Comparison of ENCODE assay signal across 8 cellular contexts in the genomic region with DNA sequence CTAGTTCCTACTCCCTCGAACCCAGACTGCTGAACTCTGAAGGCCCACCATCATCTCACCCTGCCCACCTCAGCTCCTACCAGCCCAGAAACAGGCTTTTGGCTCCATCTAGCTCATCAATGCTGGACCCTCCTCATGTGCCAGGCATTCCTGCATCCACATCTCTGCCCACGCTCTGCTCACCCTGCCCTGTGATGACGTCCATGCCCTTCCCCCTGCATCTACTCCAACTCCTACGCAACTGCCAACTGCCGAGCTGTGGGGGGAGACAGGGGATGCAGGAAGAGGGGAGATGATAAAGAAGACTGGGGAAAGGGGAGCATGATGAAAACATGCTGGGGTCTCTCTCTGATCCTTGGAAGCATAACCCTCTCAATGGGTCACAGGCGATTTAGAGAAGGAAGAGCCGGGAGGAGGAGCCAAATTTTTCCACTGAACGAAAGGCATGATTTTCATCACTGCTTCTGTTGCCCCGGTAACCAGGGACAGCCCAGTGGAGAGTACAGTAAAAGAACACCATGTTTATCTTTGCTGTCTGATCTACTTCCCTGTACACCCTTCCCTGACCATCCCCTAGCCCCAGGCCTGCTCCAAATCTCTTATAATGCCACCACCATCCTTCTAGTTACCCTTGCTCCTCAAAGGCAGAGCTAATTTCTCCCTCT. TPM values are rescaled to one million over a fixed set of nuclear protein-coding genes. Genes with fewer than 3 reads are reported as not detected.
DNase-seq lines count a peak whose midpoint lies in the region; ATAC-seq and TF ChIP-seq lines count a peak whose summit lies in the region.

No MANE protein-coding gene starts in this region.

- H3K4me1 Mint-ChIP-seq in activated naive CD8-positive, alpha-beta T cell treated with anti-CD3 and anti-CD28 coated beads, Interleukin-2, amount 10 ng/mL, durations not matched to agents 7 days and 5 days, result peaks cover 69% of the 10 kb centered on the region
- H3K4me1 Mint-ChIP-seq in stimulated activated effector memory CD8-positive, alpha-beta T cell treated with anti-CD3 and anti-CD28 coated beads, Interleukin-12 subunit alpha, Interleukin-12 subunit beta, amount 100 ng/mL, for 72 hours, result peaks cover 83% of the 10 kb centered on the region
- H3K4me1 Mint-ChIP-seq in progenitor cell of endocrine pancreas (ENCODE audit: low read depth), result peaks cover 6% of the 10 kb centered on the region

- H3K27ac Mint-ChIP-seq in activated naive CD8-positive, alpha-beta T cell treated with anti-CD3 and anti-CD28 coated beads, Interleukin-2, amount 10 ng/mL, durations not matched to agents 7 days and 5 days, result peak overlapping the region; percentile 94
- H3K27ac Mint-ChIP-seq in stimulated activated effector memory CD8-positive, alpha-beta T cell treated with anti-CD3 and anti-CD28 coated beads, Interleukin-12 subunit alpha, Interleukin-12 subunit beta, amount 100 ng/mL, for 72 hours, result peak overlapping the region; percentile 82
- no peak overlapping the region for H3K27ac Mint-ChIP-seq in progenitor cell of endocrine pancreas

- DNase-seq in M059J (ENCODE audit: low read depth), result peak; percentile 15
- no peak for DNase-seq in activated naive CD8-positive, alpha-beta T cell treated with anti-CD3 and anti-CD28 coated beads, Interleukin-2, amount 10 ng/mL, durations not matched to agents 7 days and 5 days
- peak in 27 of 51 donors; percentile 14 to 86 (median 44) for DNase-seq in hypothalamus (lab: John Stamatoyannopoulos, UW)
- DNase-seq in stimulated activated effector memory CD8-positive, alpha-beta T cell treated with anti-CD3 and anti-CD28 coated beads, Interleukin-12 subunit alpha, Interleukin-12 subunit beta, amount 100 ng/mL, for 72 hours (ENCODE audit: low spot score in 2 of 2), result no peak
- DNase-seq in H4 (ENCODE audit: low spot score), result no peak
- no peak for DNase-seq in progenitor cell of endocrine pancreas (ENCODE audit: low spot score, unreplicated experiment)
- no peak for DNase-seq in NCI-H2107 (lab: John Stamatoyannopoulos, UW)

- TF ChIP-seq CTCF in progenitor cell of endocrine pancreas (IDR thresholded peaks at IDR 0.05; ENCODE audit: unreplicated experiment), result no peak

- peak overlapping the region; percentile 95 for H3K4me3 Mint-ChIP-seq in activated naive CD8-positive, alpha-beta T cell treated with anti-CD3 and anti-CD28 coated beads, Interleukin-2, amount 10 ng/mL, durations not matched to agents 7 days and 5 days
- H3K4me3 Mint-ChIP-seq in stimulated activated effector memory CD8-positive, alpha-beta T cell treated with anti-CD3 and anti-CD28 coated beads, Interleukin-12 subunit alpha, Interleukin-12 subunit beta, amount 100 ng/mL, for 72 hours, result peak overlapping the region; percentile 89
- no peak overlapping the region for H3K4me3 Mint-ChIP-seq in progenitor cell of endocrine pancreas (ENCODE audit: low read depth)

- peaks cover 29% of the 10 kb centered on the region for H3K36me3 Mint-ChIP-seq in activated naive CD8-positive, alpha-beta T cell treated with anti-CD3 and anti-CD28 coated beads, Interleukin-2, amount 10 ng/mL, durations not matched to agents 7 days and 5 days
- H3K36me3 Mint-ChIP-seq in stimulated activated effector memory CD8-positive, alpha-beta T cell treated with anti-CD3 and anti-CD28 coated beads, Interleukin-12 subunit alpha, Interleukin-12 subunit beta, amount 100 ng/mL, for 72 hours, result peaks cover 35% of the 10 kb centered on the region
- H3K36me3 Mint-ChIP-seq in progenitor cell of endocrine pancreas (ENCODE audit: insufficient read depth), result peaks cover 3% of the 10 kb centered on the region

- no peak for ATAC-seq in activated naive CD8-positive, alpha-beta T cell treated with anti-CD3 and anti-CD28 coated beads, Interleukin-2, amount 10 ng/mL, durations not matched to agents 7 days and 5 days (ENCODE audit: low read depth)
- no peak for ATAC-seq in stimulated activated effector memory CD8-positive, alpha-beta T cell treated with anti-CD3 and anti-CD28 coated beads, Interleukin-12 subunit alpha, Interleukin-12 subunit beta, amount 100 ng/mL, for 72 hours
- no peak for ATAC-seq in GM21723 (IDR thresholded peaks at IDR 0.05; ENCODE audit: unreplicated experiment)

- POLR2A ChIA-PET in activated naive CD8-positive, alpha-beta T cell treated with anti-CD3 and anti-CD28 coated beads, Interleukin-2, amount 10 ng/mL, durations not matched to agents 7 days and 5 days (lab: Charles Lee), result interaction anchor here (9.1 kb wide), 1 partner anchor 39 kb away, joined by 153 read pairs; no protein-coding TSS in a partner anchor

- no peaks in the 10 kb centered on the region for H3K9me3 Mint-ChIP-seq in activated naive CD8-positive, alpha-beta T cell treated with anti-CD3 and anti-CD28 coated beads, Interleukin-2, amount 10 ng/mL, durations not matched to agents 7 days and 5 days
- no peaks in the 10 kb centered on the region for H3K9me3 Mint-ChIP-seq in stimulated activated effector memory CD8-positive, alpha-beta T cell treated with anti-CD3 and anti-CD28 coated beads, Interleukin-12 subunit alpha, Interleukin-12 subunit beta, amount 100 ng/mL, for 72 hours
- H3K9me3 Mint-ChIP-seq in progenitor cell of endocrine pancreas (ENCODE audit: low read depth), result no peaks in the 10 kb centered on the region

- no peaks in the 10 kb centered on the region for H3K27me3 Mint-ChIP-seq in activated naive CD8-positive, alpha-beta T cell treated with anti-CD3 and anti-CD28 coated beads, Interleukin-2, amount 10 ng/mL, durations not matched to agents 7 days and 5 days
- H3K27me3 Mint-ChIP-seq in progenitor cell of endocrine pancreas, result peaks cover 12% of the 10 kb centered on the region

RNA-seq across cellular contexts. Expression of a gene that starts 44.3 kb away (rescaled TPM):
- 0.59 and 1.6 TPM in 2 replicates for total RNA-seq in M059J (2014; rRNA removed; shearing (Covaris generic))
- total RNA-seq in activated naive CD8-positive, alpha-beta T cell treated with anti-CD3 and anti-CD28 coated beads, Interleukin-2, amount 10 ng/mL, durations not matched to agents 7 days and 5 days, result not detected
- 0.06 TPM in 1 of 2 replicates, not detected in the other for total RNA-seq in H4 (2014; rRNA removed; shearing (Covaris generic))
- 0.07 TPM in 1 of 2 replicates, not detected in the other for total RNA-seq in progenitor cell of endocrine pancreas

Comparison
In these comparisons a context has a peak if more than half of its experiments do, and no peak if none do; other contexts are left out.
1. DNase-seq: peak in M059J (single experiment) and hypothalamus (27 of 51); none in activated naive CD8-positive, alpha-beta T cell treated with anti-CD3 and anti-CD28 coated beads, Interleukin-2, amount 10 ng/mL, durations not matched to agents 7 days and 5 days (single experiment), stimulated activated effector memory CD8-positive, alpha-beta T cell treated with anti-CD3 and anti-CD28 coated beads, Interleukin-12 subunit alpha, Interleukin-12 subunit beta, amount 100 ng/mL, for 72 hours (0 of 2), H4 (single experiment), progenitor cell of endocrine pancreas (single experiment) and NCI-H2107 (single experiment).